In genomic region chr10:75695994-75696393, GRCh38 we compare ENCODE assay signal across 28 cellular contexts.
DNase-seq lines count a peak whose midpoint lies in the region; ATAC-seq, FAIRE-seq and TF ChIP-seq lines count a peak whose summit lies in the region.
"Had no signal": no experiment of that assay in that cellular context is flagged by ENCODE, and none has a peak within 500 bp of the region (broad histone marks: within the 10 kb centered on the region; RNA-seq: fewer than 3 reads in every experiment).

No MANE protein-coding gene starts in this region.

- intact Hi-C loops in HepG2 (cut with micrococcal nuclease; ENCODE audit: unreplicated experiment): no loop called here
- intact Hi-C loops in right lobe of liver (cut with DNase I): no loop called here

- POLR2A ChIA-PET in HepG2 (lab: Yijun Ruan, JAX): no interaction called here

- no peak overlapping the region for H2AFZ ChIP-seq in HepG2 (ENCODE audit: low read length)

- TF ChIP-seq RAD21 in HepG2 (CRISPR knock-in tag; IDR thresholded peaks at IDR 0.05): no peak

- H3K9me3 ChIP-seq in HepG2 (ENCODE audit: low read length) (0 out of 2 replicates have a peak, but pooled peaks cover 5% of the 10 kb centered on the region), right lobe of liver (no peaks in the 10 kb centered on the region)
- H3K9me3 ChIP-seq: BE2C, BLaER1, Caco-2 had no signal

- TF ChIP-seq POLR2A in HepG2 (IDR thresholded peaks at IDR 0.05; ENCODE audit: insufficient read depth in 1 of 2, low read depth in 2 of 2, low read length in 2 of 2) (no peak), right lobe of liver (IDR thresholded peaks at IDR 0.05) (no peak)

- H3K36me3 ChIP-seq in HepG2 (replicated peaks in 1 of 2; ENCODE audit: control insufficient read depth in 1 of 2, insufficient read depth in 2 of 2, low read length in 2 of 2) (no peaks in the 10 kb centered on the region), right lobe of liver (no peaks in the 10 kb centered on the region)
- H3K36me3 ChIP-seq: BE2C; BLaER1; BLaER1 treated with 17β-estradiol and CSF1 and Interleukin-3, amounts not matched to agents 10 nM and 100 nM had no signal

- H3K4me3 ChIP-seq in HepG2 (replicated peaks in 1 of 3; ENCODE audit: insufficient read depth in 1 of 3, low read depth in 2 of 3, low read length in 3 of 3) (no peak overlapping the region), right lobe of liver (no peak overlapping the region)
- H3K4me3 ChIP-seq: A549; BLaER1; BLaER1 treated with 17β-estradiol and CSF1 and Interleukin-3, amounts not matched to agents 10 nM and 100 nM had no signal

- no peak overlapping the region for H3K27ac ChIP-seq in HepG2 (ENCODE audit: extremely low read length, insufficient read depth, low read length)
- no peak overlapping the region for H3K27ac ChIP-seq in right lobe of liver
- H3K27ac ChIP-seq: 22Rv1, A549, BLaER1, C4-2B had no signal

- H4K20me1 ChIP-seq in HepG2 (ENCODE audit: insufficient read depth, low read length): no peaks in the 10 kb centered on the region
- H4K20me1 ChIP-seq: BLaER1; BLaER1 treated with 17β-estradiol and CSF1 and Interleukin-3, amounts not matched to agents 10 nM and 100 nM had no signal

- TF ChIP-seq EP300 in HepG2 (IDR thresholded peaks at IDR 0.05; ENCODE audit: low read depth in 2 of 2, low read length in 2 of 2) (no peak), HepG2 (CRISPR knock-in tag; IDR thresholded peaks at IDR 0.05; ENCODE audit: borderline replicate concordance) (no peak)

- no peaks in the 10 kb centered on the region for H3K27me3 ChIP-seq in HepG2 (ENCODE audit: control insufficient read depth in 1 of 2, insufficient read depth in 2 of 2, low read length in 2 of 2)
- no peaks in the 10 kb centered on the region for H3K27me3 ChIP-seq in right lobe of liver
- H3K27me3 ChIP-seq: BE2C; BLaER1; BLaER1 treated with 17β-estradiol and CSF1 and Interleukin-3, amounts not matched to agents 10 nM and 100 nM had no signal

- ATAC-seq in HepG2 (no peak), right lobe of liver (no peak)
- ATAC-seq: A549; CD8-positive, alpha-beta T cell had no signal

- CTCF ChIA-PET in HepG2 (lab: Yijun Ruan, JAX; ENCODE audit: low intra/inter-chr PET ratio, low total read pairs): no interaction called here

- H3K4me2 ChIP-seq in HepG2 (ENCODE audit: low read depth, low read length): no peak overlapping the region
- H3K4me2 ChIP-seq: A549, BLaER1 had no signal

- FAIRE-seq in HepG2 (lab: Jason Lieb, UNC): no peak
- FAIRE-seq: A204.1, A549, D721Med had no signal

- WGBS in HepG2 (ENCODE audit: low lambda C conversion rate): 69% methylated on average over 2 of the region's 2 CpGs
- WGBS in right lobe of liver (ENCODE audit: insufficient coverage, low coverage, low lambda C conversion rate, missing lambda C conversion rate): 94% methylated on average over 2 of the region's 2 CpGs

- DNase-seq in HepG2 (ENCODE audit: low spot score) (no peak), right lobe of liver (no peak)
- DNase-seq: 8988T; ACHN; BE2C; C1 segment of cervical spinal cord; Caco-2; Calu3; CD4-positive, alpha-beta memory T cell; CD4-positive, alpha-beta T cell; CD4-positive, CD25-positive, alpha-beta regulatory T cell; CD8-positive, alpha-beta memory T cell; CD8-positive, alpha-beta T cell; COR-L47; DMS 273 treated with DMSO at 0.1 percent for 48 hours; DMS153; DMS53; DMS79; DMS79 treated with DMSO at 0.1 percent for 48 hours; DND-41; EL had no signal

- in situ Hi-C loops in HepG2 (cut with HindIII; ENCODE audit: extremely low pct_ligation_motif_present, low pct_unique_long_range_greater_than_20kb): no loop called here

- no peak for TF ChIP-seq CTCF in HepG2 (CRISPR knock-in tag; IDR thresholded peaks at IDR 0.05)
- no peak for TF ChIP-seq CTCF in right lobe of liver (IDR thresholded peaks at IDR 0.05)

- no peaks in the 10 kb centered on the region for H3K79me2 ChIP-seq in HepG2 (ENCODE audit: insufficient read depth, low read length)

- H3K4me1 ChIP-seq in HepG2 (ENCODE audit: insufficient read depth, low read length): peaks cover 4% of the 10 kb centered on the region; the same call in 1 of the 2 replicates
- no peaks in the 10 kb centered on the region for H3K4me1 ChIP-seq in right lobe of liver
- H3K4me1 ChIP-seq: A549, BE2C, BLaER1, Caco-2 had no signal

- BruUV-seq in HepG2 (replicated peaks; lab: Mats Ljungman, UMichigan): no TSS peak

- no peak overlapping the region for H3K9ac ChIP-seq in HepG2 (ENCODE audit: insufficient read depth, low read depth, low read length)
- H3K9ac ChIP-seq: BLaER1; BLaER1 treated with 17β-estradiol and CSF1 and Interleukin-3, amounts not matched to agents 10 nM and 100 nM had no signal

TF ChIP-seq in HepG2, 621 proteins besides CTCF, POLR2A, EP300 and RAD21:
- TF ChIP-seq ZBTB25 (CRISPR knock-in tag; IDR thresholded peaks at IDR 0.05) (no peak), ZNF12 (CRISPR knock-in tag; IDR thresholded peaks at IDR 0.05) (peak; percentile 94), DNMT3B (CRISPR knock-in tag; conservative IDR thresholded peaks at IDR 0.05) (no peak)
- TF ChIP-seq, protein P1, sequence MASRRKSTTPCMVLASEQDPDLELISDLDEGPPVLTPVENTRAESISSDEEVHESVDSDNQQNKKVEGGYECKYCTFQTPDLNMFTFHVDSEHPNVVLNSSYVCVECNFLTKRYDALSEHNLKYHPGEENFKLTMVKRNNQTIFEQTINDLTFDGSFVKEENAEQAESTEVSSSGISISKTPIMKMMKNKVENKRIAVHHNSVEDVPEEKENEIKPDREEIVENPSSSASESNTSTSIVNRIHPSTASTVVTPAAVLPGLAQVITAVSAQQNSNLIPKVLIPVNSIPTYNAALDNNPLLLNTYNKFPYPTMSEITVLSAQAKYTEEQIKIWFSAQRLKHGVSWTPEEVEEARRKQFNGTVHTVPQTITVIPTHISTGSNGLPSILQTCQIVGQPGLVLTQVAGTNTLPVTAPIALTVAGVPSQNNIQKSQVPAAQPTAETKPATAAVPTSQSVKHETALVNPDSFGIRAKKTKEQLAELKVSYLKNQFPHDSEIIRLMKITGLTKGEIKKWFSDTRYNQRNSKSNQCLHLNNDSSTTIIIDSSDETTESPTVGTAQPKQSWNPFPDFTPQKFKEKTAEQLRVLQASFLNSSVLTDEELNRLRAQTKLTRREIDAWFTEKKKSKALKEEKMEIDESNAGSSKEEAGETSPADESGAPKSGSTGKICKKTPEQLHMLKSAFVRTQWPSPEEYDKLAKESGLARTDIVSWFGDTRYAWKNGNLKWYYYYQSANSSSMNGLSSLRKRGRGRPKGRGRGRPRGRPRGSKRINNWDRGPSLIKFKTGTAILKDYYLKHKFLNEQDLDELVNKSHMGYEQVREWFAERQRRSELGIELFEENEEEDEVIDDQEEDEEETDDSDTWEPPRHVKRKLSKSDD (CRISPR knock-in tag; IDR thresholded peaks at IDR 0.05; ENCODE audit: low read depth): no peak
